Comparison of ENCODE assay signal across 15 cellular contexts in genomic region chr1:87129606-87130005, GRCh38.
DNase-seq lines count a peak whose midpoint lies in the region; ATAC-seq, FAIRE-seq and TF ChIP-seq lines count a peak whose summit lies in the region.
"Had no signal": no experiment of that assay in that cellular context is flagged by ENCODE, and none has a peak within 500 bp of the region (broad histone marks: within the 10 kb centered on the region; RNA-seq: fewer than 3 reads in every experiment).

No MANE protein-coding gene starts in this region.

- peak overlapping the region; percentile 66 for H3K27ac Mint-ChIP-seq in type B pancreatic cell
- H3K27ac Mint-ChIP-seq: activated CD4-positive, alpha-beta T cell treated with anti-CD3 and anti-CD28 coated beads, Interleukin-2, amount 10 ng/mL, durations not matched to agents 24 days and 14 days; activated naive CD4-positive, alpha-beta T cell treated with anti-CD3 and anti-CD28 coated beads, Interleukin-2, amount 50 U/mL, for 72 hours had no signal

- no peak for TF ChIP-seq RAD21 in SK-N-SH (IDR thresholded peaks at IDR 0.05; ENCODE audit: low read length)

- no peak overlapping the region for H2BK12ac ChIP-seq in neuronal stem cell (ENCODE audit: low read length)

- WGBS in gastroesophageal sphincter (ENCODE audit: low coverage in 1 of 2), 2 donors, result 50 to 65% methylated on average over 1 to 8 of the region's 8 CpGs
- no CpG with 5 or more reads among the region's 8 CpGs for WGBS in neuronal stem cell (ENCODE audit: extremely low coverage in 2 of 2, insufficient read length in 2 of 2, insufficient replicate concordance in 1 of 2), 2 donors
- 86% methylated on average over 8 of the region's 8 CpGs for WGBS in SK-N-SH (ENCODE audit: low lambda C conversion rate)

- H3K27me3 ChIP-seq in adipocyte (replicated peaks; ENCODE audit: control insufficient read depth, insufficient read depth, low read length) (no peaks in the 10 kb centered on the region), gastroesophageal sphincter (no peaks in the 10 kb centered on the region), neuronal stem cell (ENCODE audit: control insufficient read depth in 3 of 3, insufficient read depth in 3 of 3, low read depth in 1 of 3, low read length in 3 of 3) (peaks cover 0 to 16% (median 3%) of the 10 kb centered on the region in 3 experiments), SK-N-SH (ENCODE audit: insufficient read depth) (no peaks in the 10 kb centered on the region)
- H3K27me3 ChIP-seq: BLaER1, pancreas had no signal

- H2BK5ac ChIP-seq in neuronal stem cell (ENCODE audit: low read length), result no peak overlapping the region

- no peak for TF ChIP-seq EP300 in gastroesophageal sphincter (IDR thresholded peaks at IDR 0.05)
- TF ChIP-seq EP300 in SK-N-SH (IDR thresholded peaks at IDR 0.05; ENCODE audit: borderline replicate concordance in 1 of 2, low read depth in 1 of 2, low read length in 1 of 2), result no peak

- no peak for FAIRE-seq in GM19239 (lab: Jason Lieb, UNC)
- FAIRE-seq: pancreas had no signal

- peaks cover 13% of the 10 kb centered on the region for H3K27me3 Mint-ChIP-seq in type B pancreatic cell

- H3K4me2 ChIP-seq in neuronal stem cell (ENCODE audit: insufficient read depth, low read length, poor library complexity, severe bottlenecking) (no peak overlapping the region), SK-N-SH (no peak overlapping the region)
- H3K4me2 ChIP-seq: BLaER1 had no signal

- H4K20me1 ChIP-seq in SK-N-SH (ENCODE audit: insufficient read depth), result no peaks in the 10 kb centered on the region
- H4K20me1 ChIP-seq: BLaER1 had no signal

- no peak overlapping the region for H3K14ac ChIP-seq in neuronal stem cell (ENCODE audit: low read length)

- no peak overlapping the region for H4K91ac ChIP-seq in neuronal stem cell (ENCODE audit: low read depth, low read length, poor library complexity)

- no peak overlapping the region for H2AK5ac ChIP-seq in neuronal stem cell (ENCODE audit: low read depth, low read length)

- no peak overlapping the region for H3K23ac ChIP-seq in neuronal stem cell (ENCODE audit: low read depth, low read length, poor library complexity)

- no peak for TF ChIP-seq POLR2A in gastroesophageal sphincter (IDR thresholded peaks at IDR 0.05)

- no peak overlapping the region for H3K18ac ChIP-seq in neuronal stem cell (ENCODE audit: low read length)

- no peaks in the 10 kb centered on the region for H3K36me3 Mint-ChIP-seq in type B pancreatic cell
- H3K36me3 Mint-ChIP-seq: activated naive CD4-positive, alpha-beta T cell treated with anti-CD3 and anti-CD28 coated beads, Interleukin-2, amount 50 U/mL, for 72 hours had no signal

- H2BK15ac ChIP-seq in neuronal stem cell (ENCODE audit: low read length), result no peak overlapping the region

- POLR2A ChIA-PET in SK-N-SH (lab: Yijun Ruan, JAX), result no interaction called here

- no peak overlapping the region for H2BK120ac ChIP-seq in neuronal stem cell (ENCODE audit: low read depth, low read length)

- H3K9me3 Mint-ChIP-seq in type B pancreatic cell, result no peaks in the 10 kb centered on the region
- H3K9me3 Mint-ChIP-seq: activated CD4-positive, alpha-beta T cell treated with anti-CD3 and anti-CD28 coated beads, Interleukin-2, amount 10 ng/mL, durations not matched to agents 24 days and 14 days; activated naive CD4-positive, alpha-beta T cell treated with anti-CD3 and anti-CD28 coated beads, Interleukin-2, amount 50 U/mL, for 72 hours had no signal

- H3K36me3 ChIP-seq in adipocyte (ENCODE audit: control insufficient read depth, insufficient read depth, low read length, severe bottlenecking) (no peaks in the 10 kb centered on the region), gastroesophageal sphincter (no peaks in the 10 kb centered on the region), neuronal stem cell (replicated peaks in 1 of 2; ENCODE audit: control insufficient read depth in 2 of 2, insufficient read depth in 2 of 2, low read length in 2 of 2) (no peaks in the 10 kb centered on the region), SK-N-SH (replicated peaks in 1 of 2; ENCODE audit: control insufficient read depth in 1 of 2, insufficient read depth in 2 of 2, low read length in 1 of 2) (no peaks in the 10 kb centered on the region)
- H3K36me3 ChIP-seq: BLaER1, pancreas had no signal

- H3K9me3 ChIP-seq in adipocyte (ENCODE audit: control insufficient read depth, low read length) (no peaks in the 10 kb centered on the region), gastroesophageal sphincter (no peaks in the 10 kb centered on the region), neuronal stem cell (replicated peaks in 1 of 2; ENCODE audit: control insufficient read depth in 2 of 2, insufficient read depth in 1 of 2, low read depth in 1 of 2, low read length in 2 of 2) (no peaks in the 10 kb centered on the region), SK-N-SH (no peaks in the 10 kb centered on the region)
- H3K9me3 ChIP-seq: BLaER1, pancreas had no signal

- no peaks in the 10 kb centered on the region for H3K79me2 ChIP-seq in SK-N-SH (ENCODE audit: insufficient read depth)

- H3F3A ChIP-seq in SK-N-SH (replicated peaks; ENCODE audit: insufficient read depth), result no peaks in the 10 kb centered on the region

- H3K4ac ChIP-seq in neuronal stem cell (ENCODE audit: low read length), result no peak overlapping the region

- TF ChIP-seq CTCF in gastroesophageal sphincter (IDR thresholded peaks at IDR 0.05) (no peak), type B pancreatic cell (conservative IDR thresholded peaks at IDR 0.05) (no peak), SK-N-SH (IDR thresholded peaks at IDR 0.05) (no peak)

- H3K4me1 ChIP-seq in adipocyte (ENCODE audit: control insufficient read depth, insufficient read depth, low read length) (peaks cover 51% of the 10 kb centered on the region), gastroesophageal sphincter (peaks cover 0 to 31% (median 0%) of the 10 kb centered on the region in 3 donors), neuronal stem cell (ENCODE audit: control insufficient read depth in 2 of 2, insufficient read depth in 1 of 2, low read depth in 1 of 2, low read length in 2 of 2) (peaks cover 0 to 6% of the 10 kb centered on the region in 2 donors), SK-N-SH (ENCODE audit: control insufficient read depth in 1 of 2, insufficient read depth in 2 of 2, low read depth in 1 of 2, low read length in 1 of 2) (no peaks in the 10 kb centered on the region; a peak in 1 of 4 replicates)
- H3K4me1 ChIP-seq: pancreas had no signal

- no peaks in the 10 kb centered on the region for H3K9me2 ChIP-seq in SK-N-SH

- no peak overlapping the region for H4K8ac ChIP-seq in neuronal stem cell (ENCODE audit: low read depth, low read length)

- peaks cover 12% of the 10 kb centered on the region for H3K4me1 Mint-ChIP-seq in type B pancreatic cell (ENCODE audit: unreplicated experiment)

- no peaks in the 10 kb centered on the region for H3K79me1 ChIP-seq in neuronal stem cell (ENCODE audit: low read depth, low read length)

- H3K4me3 ChIP-seq in adipocyte (ENCODE audit: low read length), result peak overlapping the region; percentile 78
- peak overlapping the region; percentile 2 to 27 for H3K4me3 ChIP-seq in gastroesophageal sphincter
- H3K4me3 ChIP-seq in neuronal stem cell (ENCODE audit: low read length in 2 of 2), result no peak overlapping the region
- no peak overlapping the region for H3K4me3 ChIP-seq in SK-N-SH (ENCODE audit: low read depth in 2 of 2, low read length in 1 of 2)
- H3K4me3 ChIP-seq: BLaER1, pancreas had no signal

- ATAC-seq in gastroesophageal sphincter, result peak; percentile 59
- ATAC-seq: activated naive CD4-positive, alpha-beta T cell treated with anti-CD3 and anti-CD28 coated beads, Interleukin-2, amount 50 U/mL, for 72 hours had no signal

- peak overlapping the region; percentile 29 for H3K4me3 Mint-ChIP-seq in type B pancreatic cell
- H3K4me3 Mint-ChIP-seq: activated CD4-positive, alpha-beta T cell treated with anti-CD3 and anti-CD28 coated beads, Interleukin-2, amount 10 ng/mL, durations not matched to agents 24 days and 14 days had no signal

- H3K9ac ChIP-seq in adipocyte (ENCODE audit: low read length) (peak overlapping the region; percentile 85), neuronal stem cell (ENCODE audit: low read depth, low read length, poor library complexity) (no peak overlapping the region), SK-N-SH (no peak overlapping the region)
- H3K9ac ChIP-seq: BLaER1 had no signal

- H3K27ac ChIP-seq in gastroesophageal sphincter (peak overlapping the region in 3 of 4 donors; percentile 42 to 63 (median 61)), neuronal stem cell (replicated peaks; ENCODE audit: low read length) (no peak overlapping the region), SK-N-SH (ENCODE audit: low read depth in 2 of 2, low read length in 1 of 2) (no peak overlapping the region), caudate nucleus (ENCODE audit: low read depth, low read length) (no peak overlapping the region)
- H3K27ac ChIP-seq: BLaER1, pancreas had no signal

- DNase-seq in adipocyte (ENCODE audit: low read depth), result peak; percentile 16
- no peak for DNase-seq in neuronal stem cell (ENCODE audit: low spot score)
- no peak for DNase-seq in type B pancreatic cell (ENCODE audit: extremely low spot score, unreplicated experiment)
- no peak for DNase-seq in GM19239 (ENCODE audit: insufficient read length, low spot score)
- no peak for DNase-seq in SK-N-SH
- no peak for DNase-seq in activated naive CD4-positive, alpha-beta T cell treated with anti-CD3 and anti-CD28 coated beads, Interleukin-2, amount 50 U/mL, for 16 hours
- DNase-seq in caudate nucleus (lab: John Stamatoyannopoulos, UW), result no peak
- DNase-seq: activated CD4-positive, alpha-beta T cell treated with anti-CD3 and anti-CD28 coated beads, Interleukin-2, amount 10 ng/mL, durations not matched to agents 24 days and 14 days; activated T-cell treated with anti-CD3 and anti-CD28 coated beads, Interleukin-2, amount 50 U/mL, for 1 hour; DMS53; NCI-H1930 had no signal

- peak overlapping the region; percentile 42 for H2AFZ ChIP-seq in neuronal stem cell (ENCODE audit: low read length)
- H2AFZ ChIP-seq in SK-N-SH (ENCODE audit: low read depth), result no peak overlapping the region

- CTCF ChIA-PET in SK-N-SH (lab: Yijun Ruan, JAX), result interaction anchor here (0.9 kb wide), 1 partner anchor 109 kb away, joined by 3 read pairs; no protein-coding TSS in a partner anchor

TF ChIP-seq in SK-N-SH, 30 proteins besides CTCF, POLR2A, EP300 and RAD21:
- no peak for TF ChIP-seq RCOR1 (IDR thresholded peaks at IDR 0.05; ENCODE audit: low read length)
- no peak for TF ChIP-seq PBX3 (IDR thresholded peaks at IDR 0.05)
- no peak for TF ChIP-seq FOXM1 (IDR thresholded peaks at IDR 0.05; ENCODE audit: low read depth)
- TF ChIP-seq TCF12 (IDR thresholded peaks at IDR 0.05), result no peak

Comparison
In these comparisons a context has a peak if more than half of its experiments do, and no peak if none do; other contexts are left out.
1. H3K4me3 ChIP-seq: peak in adipocyte (single experiment) and gastroesophageal sphincter (2 of 2); none in neuronal stem cell (0 of 2) and SK-N-SH (0 of 2).
2. H3K27ac ChIP-seq: peak in gastroesophageal sphincter (3 of 4); none in neuronal stem cell (single experiment), SK-N-SH (0 of 2) and caudate nucleus (single experiment).